ENCODE assay signal across 18 cellular contexts in the genomic region with DNA sequence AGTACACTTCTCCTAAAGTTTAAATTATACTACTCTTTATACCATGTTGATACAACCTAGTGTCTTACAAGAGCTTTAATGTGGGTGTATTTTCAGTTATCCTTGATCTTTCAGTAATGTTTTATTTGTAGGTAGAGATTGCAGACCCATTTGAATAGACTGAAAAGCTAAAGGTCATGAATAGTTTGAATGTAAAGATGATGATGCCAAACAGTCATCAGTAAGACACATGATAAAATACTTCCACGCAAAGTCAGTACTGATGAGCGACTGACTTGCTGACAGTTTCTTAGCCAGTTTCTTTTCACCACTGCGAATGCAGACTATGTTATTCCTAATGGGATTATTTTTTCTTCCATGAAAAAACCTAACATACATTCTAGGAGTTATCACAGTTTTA.
"Had no signal": no experiment of that assay in that cellular context is flagged by ENCODE, and none has a peak within 500 bp of the region (broad histone marks: within the 10 kb centered on the region; RNA-seq: fewer than 3 reads in every experiment).

No MANE protein-coding gene starts in this region.

- H3K36me3 ChIP-seq: ovary had no signal

- H3K4me3 ChIP-seq: gastroesophageal sphincter, heart right ventricle, lung, ovary, sigmoid colon, spleen, thoracic aorta, upper lobe of right lung had no signal

- DNase-seq: activated CD4-positive, alpha-beta T cell treated with anti-CD3 and anti-CD28 coated beads for 4 hours; activated CD8-positive, alpha-beta memory T cell treated with anti-CD3 and anti-CD28 coated beads for 24 hours; activated effector memory CD4-positive, alpha-beta T cell treated with Interleukin-2 at 50 U/mL for 16 hours; brain microvascular endothelial cell; cerebellar nuclear complex; erythroblast; heart right ventricle; left colon; ovary; sigmoid colon; spleen; T-helper 9 cell; upper lobe of right lung had no signal

- ATAC-seq: activated naive CD4-positive, alpha-beta T cell treated with anti-CD3 and anti-CD28 coated beads, Interleukin-2, amount 50 U/mL, for 72 hours; gastroesophageal sphincter; heart right ventricle; left colon; upper lobe of right lung had no signal

- H3K27me3 ChIP-seq: brain microvascular endothelial cell, gastroesophageal sphincter, heart right ventricle, ovary, sigmoid colon, spleen, upper lobe of right lung had no signal

- H3K9me3 ChIP-seq: gastroesophageal sphincter, heart right ventricle, ovary, sigmoid colon, spleen, thoracic aorta, upper lobe of right lung had no signal

- H3K4me1 ChIP-seq: upper lobe of right lung had no signal

- H3K27ac ChIP-seq: brain microvascular endothelial cell, gastroesophageal sphincter, heart right ventricle, ovary, sigmoid colon, spleen, thoracic aorta, upper lobe of right lung, VCaP had no signal
